In the genomic region with DNA sequence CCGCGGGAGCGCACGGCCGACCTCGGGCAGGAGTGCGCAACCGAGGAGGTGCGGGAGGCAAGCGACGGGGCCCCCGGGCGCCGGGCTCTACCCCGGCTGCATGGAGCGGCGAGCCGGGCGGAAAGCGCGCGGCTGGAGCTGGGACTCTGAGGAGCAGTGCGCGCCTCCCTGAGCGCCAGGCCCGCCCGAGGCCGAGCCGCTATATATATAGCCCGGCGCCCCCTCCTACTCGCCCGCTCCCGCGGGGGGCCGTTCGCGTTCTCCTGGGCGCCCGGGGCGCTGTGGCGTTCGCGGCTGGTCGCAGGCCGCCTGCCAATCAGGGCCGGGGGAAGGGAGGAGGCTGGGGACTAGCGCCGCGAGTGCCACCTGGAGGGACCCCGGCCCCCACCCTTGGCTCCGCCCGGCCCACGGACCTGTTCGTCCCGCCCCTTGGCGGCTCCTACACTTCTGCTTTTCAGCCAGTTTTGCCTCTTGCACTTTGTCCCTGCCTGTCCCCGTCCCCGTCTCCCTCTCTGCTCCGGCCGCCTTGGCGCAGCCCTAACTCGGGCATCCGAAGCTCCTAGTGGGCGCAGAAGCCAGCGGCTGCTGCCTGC, we compare ENCODE assay signal across 24 cellular contexts. TPM values are rescaled to one million over a fixed set of nuclear protein-coding genes. Genes with fewer than 3 reads are reported as not detected.
A peak's percentile ranks its signal among the peaks of the same experiment; 100 is the strongest.
DNase-seq lines count a peak whose midpoint lies in the region; ATAC-seq and TF ChIP-seq lines count a peak whose summit lies in the region.
"Had no signal": no experiment of that assay in that cellular context is flagged by ENCODE, and none has a peak within 500 bp of the region (broad histone marks: within the 10 kb centered on the region; RNA-seq: fewer than 3 reads in every experiment).

A gene with protein sequence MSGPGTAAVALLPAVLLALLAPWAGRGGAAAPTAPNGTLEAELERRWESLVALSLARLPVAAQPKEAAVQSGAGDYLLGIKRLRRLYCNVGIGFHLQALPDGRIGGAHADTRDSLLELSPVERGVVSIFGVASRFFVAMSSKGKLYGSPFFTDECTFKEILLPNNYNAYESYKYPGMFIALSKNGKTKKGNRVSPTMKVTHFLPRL (minus strand): TSS at position 179 of the 593 bp plus-strand sequence. CDS start 257 bp downstream, outside the sequence.

- no peak within 1 kb of the TSS for H4K8ac ChIP-seq in mesendoderm (ENCODE audit: low read depth, low read length)

- TF ChIP-seq CTCF in endodermal cell (conservative IDR thresholded peaks at IDR 0.05) (no peak), psoas muscle (IDR thresholded peaks at IDR 0.05) (no peak)

- peak within 1 kb of the TSS; percentile 64 for H3K56ac ChIP-seq in mesendoderm (ENCODE audit: low read length)

- no peak within 1 kb of the TSS for H3K18ac ChIP-seq in mesendoderm (ENCODE audit: low read length)

- H3K9ac ChIP-seq in endodermal cell (ENCODE audit: extremely low read depth, low read length, poor library complexity, severe bottlenecking) (no peak within 1 kb of the TSS), mesendoderm (ENCODE audit: low read length) (peak within 1 kb of the TSS; percentile 38)

- 6 to 9% methylated on average over 22 to 66 of the region's 66 CpGs for WGBS in endodermal cell (ENCODE audit: insufficient coverage in 1 of 2, insufficient read length in 1 of 2), 2 experiments
- no CpG with 5 or more reads among the region's 66 CpGs for WGBS in mesendoderm (ENCODE audit: extremely low coverage, insufficient coverage, low lambda C conversion rate)
- WGBS in psoas muscle, 3 donors, result 1 to 4% (median 2%) methylated on average over 25 to 66 of the region's 66 CpGs

- H3K36me3 Mint-ChIP-seq in activated CD4-positive, alpha-beta T cell treated with anti-CD3 and anti-CD28 coated beads for 36 hours (ENCODE audit: low read depth), result no peaks in the 10 kb centered on the region
- no peaks in the 10 kb centered on the region for H3K36me3 Mint-ChIP-seq in endodermal cell (ENCODE audit: low read depth)
- H3K36me3 Mint-ChIP-seq: naive B cell; stimulated activated naive B cell treated with anti-CD40 and anti-IgM and Interleukin-4, amounts not matched to agents 10 μg/mL and 1 μg/mL and 100 μg/mL, for 72 hours had no signal

- no peak within 1 kb of the TSS for H3K4me3 Mint-ChIP-seq in activated CD4-positive, alpha-beta T cell treated with anti-CD3 and anti-CD28 coated beads for 36 hours
- H3K4me3 Mint-ChIP-seq in endodermal cell, result peak within 1 kb of the TSS; percentile 55
- H3K4me3 Mint-ChIP-seq: HFFc6; naive B cell; stimulated activated naive B cell treated with anti-CD40 and anti-IgM and Interleukin-4, amounts not matched to agents 10 μg/mL and 1 μg/mL and 100 μg/mL, for 72 hours had no signal

- DNase-seq in activated CD4-positive, alpha-beta T cell treated with anti-CD3 and anti-CD28 coated beads for 36 hours, result peak; percentile 8
- DNase-seq in activated CD4-positive, alpha-beta T cell treated with anti-CD3 and anti-CD28 coated beads, Interleukin-2, amount 50 U/mL, for 48 hours, result no peak
- DNase-seq in endodermal cell (peak; percentile 91), mesendoderm (peak; percentile 35), psoas muscle (no peak), KBM-7 (no peak)
- DNase-seq: activated CD4-positive, alpha-beta T cell treated with anti-CD3 and anti-CD28 coated beads for 1 hour; activated naive CD4-positive, alpha-beta T cell; DMS79 treated with DMSO at 0.1 percent for 48 hours; HFFc6; hypothalamus; KG1; naive B cell; NCI-H1092 treated with DMSO at 0.1 percent for 48 hours; NCI-H510A treated with DMSO at 0.1 percent for 48 hours; stimulated activated naive B cell treated with anti-CD40 and anti-IgM and Interleukin-4, amounts not matched to agents 10 μg/mL and 1 μg/mL and 100 μg/mL, for 72 hours; tibial artery had no signal

- no peaks in the 10 kb centered on the region for H3K9me3 Mint-ChIP-seq in activated CD4-positive, alpha-beta T cell treated with anti-CD3 and anti-CD28 coated beads for 36 hours (ENCODE audit: low read depth)
- H3K9me3 Mint-ChIP-seq in endodermal cell, result no peaks in the 10 kb centered on the region
- H3K9me3 Mint-ChIP-seq: HFFc6; stimulated activated naive B cell treated with anti-CD40 and anti-IgM and Interleukin-4, amounts not matched to agents 10 μg/mL and 1 μg/mL and 100 μg/mL, for 72 hours had no signal

- no peak within 1 kb of the TSS for H3K4me3 ChIP-seq in endodermal cell (ENCODE audit: low read length)
- no peak within 1 kb of the TSS for H3K4me3 ChIP-seq in mesendoderm (ENCODE audit: low read length)
- no peak within 1 kb of the TSS for H3K4me3 ChIP-seq in psoas muscle
- H3K4me3 ChIP-seq: SJSA1, tibial artery had no signal

- H3K4me1 Mint-ChIP-seq in activated CD4-positive, alpha-beta T cell treated with anti-CD3 and anti-CD28 coated beads for 36 hours, result no peaks in the 10 kb centered on the region
- peaks cover 22% of the 10 kb centered on the region for H3K4me1 Mint-ChIP-seq in endodermal cell
- H3K4me1 Mint-ChIP-seq: naive B cell had no signal

- no peaks in the 10 kb centered on the region for H3K79me2 ChIP-seq in mesendoderm (ENCODE audit: control insufficient read depth, insufficient read depth, low read length)

- H3K4ac ChIP-seq in mesendoderm (ENCODE audit: low read depth, low read length), result no peak within 1 kb of the TSS

- H4K5ac ChIP-seq in mesendoderm (ENCODE audit: low read length), result no peak within 1 kb of the TSS

- peak within 1 kb of the TSS; percentile 80 for H3K23ac ChIP-seq in mesendoderm (ENCODE audit: low read length)

- H2BK15ac ChIP-seq in mesendoderm (replicated peaks; ENCODE audit: low read depth), result no peak within 1 kb of the TSS

- no peak within 1 kb of the TSS for H2AK5ac ChIP-seq in mesendoderm (ENCODE audit: low read length)

- H3K27me3 Mint-ChIP-seq in activated CD4-positive, alpha-beta T cell treated with anti-CD3 and anti-CD28 coated beads for 36 hours, result peaks cover 40% of the 10 kb centered on the region
- peaks cover 25% of the 10 kb centered on the region for H3K27me3 Mint-ChIP-seq in endodermal cell (ENCODE audit: insufficient read depth)

- H3K4me1 ChIP-seq in endodermal cell (ENCODE audit: control insufficient read depth, insufficient read depth, low read length), result no peaks in the 10 kb centered on the region
- no peaks in the 10 kb centered on the region for H3K4me1 ChIP-seq in mesendoderm (ENCODE audit: control insufficient read depth, low read depth, low read length)
- H3K4me1 ChIP-seq in psoas muscle, result no peaks in the 10 kb centered on the region

- POLR2A ChIA-PET in activated CD4-positive, alpha-beta T cell treated with anti-CD3 and anti-CD28 coated beads for 36 hours (lab: Charles Lee), result no interaction called here

- in situ Hi-C loops in KBM-7 (cut with MboI; ENCODE audit: low pct_unique_long_range_greater_than_20kb, low sequenced_read_pairs), result no loop called here

- no peak within 1 kb of the TSS for H3K27ac Mint-ChIP-seq in activated CD4-positive, alpha-beta T cell treated with anti-CD3 and anti-CD28 coated beads for 36 hours
- H3K27ac Mint-ChIP-seq in endodermal cell, result no peak within 1 kb of the TSS
- H3K27ac Mint-ChIP-seq: HFFc6; naive B cell; stimulated activated naive B cell treated with anti-CD40 and anti-IgM and Interleukin-4, amounts not matched to agents 10 μg/mL and 1 μg/mL and 100 μg/mL, for 72 hours had no signal

- H3K4me2 ChIP-seq in mesendoderm (ENCODE audit: low read length), result peak within 1 kb of the TSS; percentile 52

- intact Hi-C loops in activated CD4-positive, alpha-beta T cell treated with anti-CD3 and anti-CD28 coated beads for 36 hours (cut with DNase I, micrococcal nuclease), result no loop called here
- intact Hi-C loops in psoas muscle (cut with DNase I), result no loop called here

- CTCF ChIA-PET in activated CD4-positive, alpha-beta T cell treated with anti-CD3 and anti-CD28 coated beads for 36 hours (lab: Charles Lee), result no interaction called here

- H2BK5ac ChIP-seq in mesendoderm (ENCODE audit: low read length), result no peak within 1 kb of the TSS

- H3K27me3 ChIP-seq in endodermal cell (ENCODE audit: control insufficient read depth, insufficient read depth, low read length, poor library complexity, severe bottlenecking) (peaks cover 65% of the 10 kb centered on the region), mesendoderm (ENCODE audit: insufficient read depth, low read length, poor library complexity) (peaks cover 6% of the 10 kb centered on the region), psoas muscle (ENCODE audit: insufficient read depth in 3 of 3, low read length in 2 of 3) (peaks cover 13 to 64% (median 26%) of the 10 kb centered on the region in 3 donors)

- no peaks in the 10 kb centered on the region for H3K79me1 ChIP-seq in mesendoderm (ENCODE audit: low read length)

- H3K27ac ChIP-seq in endodermal cell (ENCODE audit: low read depth, low read length) (no peak within 1 kb of the TSS), mesendoderm (ENCODE audit: low read depth, low read length) (no peak within 1 kb of the TSS), psoas muscle (no peak within 1 kb of the TSS)
- H3K27ac ChIP-seq: SJSA1, tibial artery had no signal

- ATAC-seq in activated CD4-positive, alpha-beta T cell treated with anti-CD3 and anti-CD28 coated beads for 36 hours, result no peak
- ATAC-seq in GM21786 (IDR thresholded peaks at IDR 0.05; ENCODE audit: unreplicated experiment), result no peak
- ATAC-seq in psoas muscle, result no peak
- ATAC-seq in GM21576 (IDR thresholded peaks at IDR 0.05; ENCODE audit: unreplicated experiment), result no peak

- H2BK120ac ChIP-seq in mesendoderm (ENCODE audit: low read depth, low read length), result no peak within 1 kb of the TSS

- no peaks in the 10 kb centered on the region for H3K36me3 ChIP-seq in endodermal cell (ENCODE audit: control insufficient read depth, insufficient read depth, low read length)
- no peaks in the 10 kb centered on the region for H3K36me3 ChIP-seq in mesendoderm (ENCODE audit: control insufficient read depth, insufficient read depth, low read length)
- H3K36me3 ChIP-seq in psoas muscle (ENCODE audit: insufficient read depth in 1 of 2, low read depth in 1 of 2), result no peaks in the 10 kb centered on the region
- H3K36me3 ChIP-seq: SJSA1, tibial artery had no signal

- no peaks in the 10 kb centered on the region for H3K9me3 ChIP-seq in endodermal cell (ENCODE audit: control insufficient read depth, low read length)
- no peaks in the 10 kb centered on the region for H3K9me3 ChIP-seq in psoas muscle
- H3K9me3 ChIP-seq: tibial artery had no signal

RNA-seq across cellular contexts. Expression of the gene that starts here (rescaled TPM):
- not detected for total RNA-seq in activated CD4-positive, alpha-beta T cell treated with anti-CD3 and anti-CD28 coated beads for 36 hours
- total RNA-seq in endodermal cell (1 to 10 TPM in 1 of 2 donors, under 1 TPM in 1; 0.27 to 3.5 TPM), psoas muscle (not detected)
- polyA plus RNA-seq in endodermal cell (2013, experiment 1 of 2), result 0.46 TPM
- 0.08 TPM for polyA plus RNA-seq in endodermal cell (2013, experiment 2 of 2)
- polyA plus RNA-seq in mesendoderm (2013, experiment 1 of 2), result 35.9 TPM
- 35.4 TPM for polyA plus RNA-seq in mesendoderm (2013, experiment 2 of 2)
- not detected for polyA plus RNA-seq in psoas muscle
- total RNA-seq: A673, chondrocyte, HFFc6, liver, OCI-LY7, SJSA1 had no signal
- polyA plus RNA-seq: liver had no signal

Comparison
In these comparisons a context has a peak if more than half of its experiments do, and no peak if none do; other contexts are left out.
1. Peak in DNase-seq in activated CD4-positive, alpha-beta T cell treated with anti-CD3 and anti-CD28 coated beads for 36 hours; RNA of the gene not detected or under 1 TPM.
2. DNase-seq: peak in endodermal cell (single experiment) and mesendoderm (single experiment); none in activated CD4-positive, alpha-beta T cell treated with anti-CD3 and anti-CD28 coated beads, Interleukin-2, amount 50 U/mL, for 48 hours (0 of 2), psoas muscle (0 of 2) and KBM-7 (single experiment).